In the genomic region with DNA sequence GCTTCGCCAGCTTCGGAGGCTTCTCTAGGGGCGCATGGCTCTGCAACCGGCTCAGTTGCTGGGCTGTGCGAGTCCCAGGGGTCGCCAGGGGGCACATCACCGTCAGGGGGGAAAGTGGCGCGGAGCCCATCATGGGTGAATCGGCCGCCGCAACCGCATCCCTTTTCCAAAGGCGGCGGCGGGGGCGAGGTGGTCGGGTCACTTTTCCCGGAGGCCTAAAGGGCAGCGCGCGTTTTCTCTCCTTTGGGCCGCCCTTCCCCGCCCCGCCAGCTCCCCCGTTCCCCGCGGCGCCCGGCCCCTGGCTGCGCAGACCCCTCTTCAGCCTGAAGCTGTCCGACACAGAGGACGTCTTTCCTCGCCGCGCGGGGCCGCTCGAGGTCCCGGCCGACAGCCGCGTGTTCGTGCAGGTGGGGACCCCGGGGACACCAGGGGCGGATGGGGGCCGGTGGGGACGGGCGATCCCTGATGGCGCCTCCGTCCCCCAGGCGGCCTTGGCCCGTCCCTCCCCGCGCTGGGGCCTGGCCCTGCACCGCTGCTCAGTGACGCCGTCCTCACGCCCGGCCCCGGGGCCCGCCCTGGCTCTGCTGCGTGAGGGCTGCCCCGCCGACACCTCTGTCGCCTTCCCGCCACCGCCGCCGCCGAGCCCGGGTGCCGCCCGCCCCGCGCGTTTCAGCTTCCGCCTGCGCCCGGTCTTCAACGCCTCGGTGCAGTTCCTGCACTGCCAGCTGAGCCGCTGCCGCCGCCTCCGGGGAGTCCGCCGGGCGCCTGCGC, we compare ENCODE assay signal across 1 cellular context.
A peak's percentile ranks its signal among the peaks of the same experiment; 100 is the strongest.
TF ChIP-seq lines count a peak whose summit lies in the region.

No MANE protein-coding gene starts in this region.

TF ChIP-seq in HepG2, 621 proteins besides CTCF, POLR2A, EP300 and RAD21 (continued from another document and continues in another):
- TF ChIP-seq ZBTB37 (CRISPR knock-in tag; IDR thresholded peaks at IDR 0.05), result no peak
- TF ChIP-seq ZSCAN9 (CRISPR knock-in tag; IDR thresholded peaks at IDR 0.05; ENCODE audit: borderline replicate concordance), result no peak
- TF ChIP-seq TOPORS (CRISPR knock-in tag; IDR thresholded peaks at IDR 0.05), result peak; percentile 37; the same call in 1 of the 2 replicates
- no peak for TF ChIP-seq NFE2 (CRISPR knock-in tag; IDR thresholded peaks at IDR 0.05)
- TF ChIP-seq KAT7 (CRISPR knock-in tag; IDR thresholded peaks at IDR 0.05; ENCODE audit: borderline replicate concordance), result no peak
- TF ChIP-seq SRY (CRISPR knock-in tag; IDR thresholded peaks at IDR 0.05), result no peak; the same call in 1 of the 2 replicates
- TF ChIP-seq, protein P1, sequence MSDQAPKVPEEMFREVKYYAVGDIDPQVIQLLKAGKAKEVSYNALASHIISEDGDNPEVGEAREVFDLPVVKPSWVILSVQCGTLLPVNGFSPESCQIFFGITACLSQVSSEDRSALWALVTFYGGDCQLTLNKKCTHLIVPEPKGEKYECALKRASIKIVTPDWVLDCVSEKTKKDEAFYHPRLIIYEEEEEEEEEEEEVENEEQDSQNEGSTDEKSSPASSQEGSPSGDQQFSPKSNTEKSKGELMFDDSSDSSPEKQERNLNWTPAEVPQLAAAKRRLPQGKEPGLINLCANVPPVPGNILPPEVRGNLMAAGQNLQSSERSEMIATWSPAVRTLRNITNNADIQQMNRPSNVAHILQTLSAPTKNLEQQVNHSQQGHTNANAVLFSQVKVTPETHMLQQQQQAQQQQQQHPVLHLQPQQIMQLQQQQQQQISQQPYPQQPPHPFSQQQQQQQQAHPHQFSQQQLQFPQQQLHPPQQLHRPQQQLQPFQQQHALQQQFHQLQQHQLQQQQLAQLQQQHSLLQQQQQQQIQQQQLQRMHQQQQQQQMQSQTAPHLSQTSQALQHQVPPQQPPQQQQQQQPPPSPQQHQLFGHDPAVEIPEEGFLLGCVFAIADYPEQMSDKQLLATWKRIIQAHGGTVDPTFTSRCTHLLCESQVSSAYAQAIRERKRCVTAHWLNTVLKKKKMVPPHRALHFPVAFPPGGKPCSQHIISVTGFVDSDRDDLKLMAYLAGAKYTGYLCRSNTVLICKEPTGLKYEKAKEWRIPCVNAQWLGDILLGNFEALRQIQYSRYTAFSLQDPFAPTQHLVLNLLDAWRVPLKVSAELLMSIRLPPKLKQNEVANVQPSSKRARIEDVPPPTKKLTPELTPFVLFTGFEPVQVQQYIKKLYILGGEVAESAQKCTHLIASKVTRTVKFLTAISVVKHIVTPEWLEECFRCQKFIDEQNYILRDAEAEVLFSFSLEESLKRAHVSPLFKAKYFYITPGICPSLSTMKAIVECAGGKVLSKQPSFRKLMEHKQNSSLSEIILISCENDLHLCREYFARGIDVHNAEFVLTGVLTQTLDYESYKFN (CRISPR knock-in tag; conservative IDR thresholded peaks at IDR 0.05), result no peak
- TF ChIP-seq ESRRA (CRISPR knock-in tag; IDR thresholded peaks at IDR 0.05; ENCODE audit: low read depth), result no peak; the same call in none of the 2 replicates
- peak; percentile 28; the same call in 1 of the 2 replicates for TF ChIP-seq ZBTB38 (CRISPR knock-in tag; IDR thresholded peaks at IDR 0.05)
- TF ChIP-seq NFKBIZ (CRISPR knock-in tag; IDR thresholded peaks at IDR 0.05), result no peak
- peak; percentile 15; the same call in 1 of the 2 replicates for TF ChIP-seq ZNF788 (CRISPR knock-in tag; IDR thresholded peaks at IDR 0.05; ENCODE audit: borderline replicate concordance)
- TF ChIP-seq FOSL1 (CRISPR knock-in tag; IDR thresholded peaks at IDR 0.05; ENCODE audit: borderline replicate concordance), result no peak
- 0 out of 2 replicates have a peak, but pooled peaks have one; percentile 55 for TF ChIP-seq MTA1 (CRISPR knock-in tag; IDR thresholded peaks at IDR 0.05; ENCODE audit: borderline replicate concordance)
- TF ChIP-seq CENPX (CRISPR knock-in tag; IDR thresholded peaks at IDR 0.05), result no peak
- TF ChIP-seq ZBTB46 (CRISPR knock-in tag; IDR thresholded peaks at IDR 0.05; ENCODE audit: borderline replicate concordance), result no peak
- no peak for TF ChIP-seq ZNF44 (CRISPR knock-in tag; IDR thresholded peaks at IDR 0.05)
- TF ChIP-seq, protein P2, sequence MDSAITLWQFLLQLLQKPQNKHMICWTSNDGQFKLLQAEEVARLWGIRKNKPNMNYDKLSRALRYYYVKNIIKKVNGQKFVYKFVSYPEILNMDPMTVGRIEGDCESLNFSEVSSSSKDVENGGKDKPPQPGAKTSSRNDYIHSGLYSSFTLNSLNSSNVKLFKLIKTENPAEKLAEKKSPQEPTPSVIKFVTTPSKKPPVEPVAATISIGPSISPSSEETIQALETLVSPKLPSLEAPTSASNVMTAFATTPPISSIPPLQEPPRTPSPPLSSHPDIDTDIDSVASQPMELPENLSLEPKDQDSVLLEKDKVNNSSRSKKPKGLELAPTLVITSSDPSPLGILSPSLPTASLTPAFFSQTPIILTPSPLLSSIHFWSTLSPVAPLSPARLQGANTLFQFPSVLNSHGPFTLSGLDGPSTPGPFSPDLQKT (CRISPR knock-in tag; IDR thresholded peaks at IDR 0.05; ENCODE audit: borderline replicate concordance), result no peak
- no peak for TF ChIP-seq ZNF230 (CRISPR knock-in tag; IDR thresholded peaks at IDR 0.05)
- TF ChIP-seq, protein P3, sequence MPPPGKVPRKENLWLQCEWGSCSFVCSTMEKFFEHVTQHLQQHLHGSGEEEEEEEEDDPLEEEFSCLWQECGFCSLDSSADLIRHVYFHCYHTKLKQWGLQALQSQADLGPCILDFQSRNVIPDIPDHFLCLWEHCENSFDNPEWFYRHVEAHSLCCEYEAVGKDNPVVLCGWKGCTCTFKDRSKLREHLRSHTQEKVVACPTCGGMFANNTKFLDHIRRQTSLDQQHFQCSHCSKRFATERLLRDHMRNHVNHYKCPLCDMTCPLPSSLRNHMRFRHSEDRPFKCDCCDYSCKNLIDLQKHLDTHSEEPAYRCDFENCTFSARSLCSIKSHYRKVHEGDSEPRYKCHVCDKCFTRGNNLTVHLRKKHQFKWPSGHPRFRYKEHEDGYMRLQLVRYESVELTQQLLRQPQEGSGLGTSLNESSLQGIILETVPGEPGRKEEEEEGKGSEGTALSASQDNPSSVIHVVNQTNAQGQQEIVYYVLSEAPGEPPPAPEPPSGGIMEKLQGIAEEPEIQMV (CRISPR knock-in tag; IDR thresholded peaks at IDR 0.05; ENCODE audit: low read depth), result no peak
- TF ChIP-seq, protein P4, sequence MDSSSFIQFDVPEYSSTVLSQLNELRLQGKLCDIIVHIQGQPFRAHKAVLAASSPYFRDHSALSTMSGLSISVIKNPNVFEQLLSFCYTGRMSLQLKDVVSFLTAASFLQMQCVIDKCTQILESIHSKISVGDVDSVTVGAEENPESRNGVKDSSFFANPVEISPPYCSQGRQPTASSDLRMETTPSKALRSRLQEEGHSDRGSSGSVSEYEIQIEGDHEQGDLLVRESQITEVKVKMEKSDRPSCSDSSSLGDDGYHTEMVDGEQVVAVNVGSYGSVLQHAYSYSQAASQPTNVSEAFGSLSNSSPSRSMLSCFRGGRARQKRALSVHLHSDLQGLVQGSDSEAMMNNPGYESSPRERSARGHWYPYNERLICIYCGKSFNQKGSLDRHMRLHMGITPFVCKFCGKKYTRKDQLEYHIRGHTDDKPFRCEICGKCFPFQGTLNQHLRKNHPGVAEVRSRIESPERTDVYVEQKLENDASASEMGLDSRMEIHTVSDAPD (CRISPR knock-in tag; IDR thresholded peaks at IDR 0.05), result no peak
- 0 out of 2 replicates have a peak, but pooled peaks have one; percentile 43 for TF ChIP-seq MTF2 (CRISPR knock-in tag; IDR thresholded peaks at IDR 0.05; ENCODE audit: borderline replicate concordance)
- no peak for TF ChIP-seq ZNF234 (CRISPR knock-in tag; conservative IDR thresholded peaks at IDR 0.05)
- TF ChIP-seq, protein P5, sequence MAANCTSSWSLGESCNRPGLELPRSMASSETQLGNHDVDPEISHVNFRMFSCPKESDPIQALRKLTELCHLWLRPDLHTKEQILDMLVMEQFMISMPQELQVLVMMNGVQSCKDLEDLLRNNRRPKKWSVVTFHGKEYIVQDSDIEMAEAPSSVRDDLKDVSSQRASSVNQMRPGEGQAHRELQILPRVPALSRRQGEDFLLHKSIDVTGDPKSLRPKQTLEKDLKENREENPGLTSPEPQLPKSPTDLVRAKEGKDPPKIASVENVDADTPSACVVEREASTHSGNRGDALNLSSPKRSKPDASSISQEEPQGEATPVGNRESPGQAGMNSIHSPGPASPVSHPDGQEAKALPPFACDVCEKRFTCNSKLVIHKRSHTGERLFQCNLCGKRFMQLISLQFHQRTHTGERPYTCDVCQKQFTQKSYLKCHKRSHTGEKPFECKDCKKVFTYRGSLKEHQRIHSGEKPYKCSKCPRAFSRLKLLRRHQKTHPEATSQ (CRISPR knock-in tag; IDR thresholded peaks at IDR 0.05; ENCODE audit: borderline replicate concordance), result no peak
- no peak for TF ChIP-seq SKIL (CRISPR knock-in tag; IDR thresholded peaks at IDR 0.05; ENCODE audit: borderline replicate concordance)
- no peak for TF ChIP-seq MED13 (CRISPR knock-in tag; IDR thresholded peaks at IDR 0.05)
- TF ChIP-seq, protein P6, sequence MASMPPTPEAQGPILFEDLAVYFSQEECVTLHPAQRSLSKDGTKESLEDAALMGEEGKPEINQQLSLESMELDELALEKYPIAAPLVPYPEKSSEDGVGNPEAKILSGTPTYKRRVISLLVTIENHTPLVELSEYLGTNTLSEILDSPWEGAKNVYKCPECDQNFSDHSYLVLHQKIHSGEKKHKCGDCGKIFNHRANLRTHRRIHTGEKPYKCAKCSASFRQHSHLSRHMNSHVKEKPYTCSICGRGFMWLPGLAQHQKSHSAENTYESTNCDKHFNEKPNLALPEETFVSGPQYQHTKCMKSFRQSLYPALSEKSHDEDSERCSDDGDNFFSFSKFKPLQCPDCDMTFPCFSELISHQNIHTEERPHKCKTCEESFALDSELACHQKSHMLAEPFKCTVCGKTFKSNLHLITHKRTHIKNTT (CRISPR knock-in tag; IDR thresholded peaks at IDR 0.05), result no peak
- no peak for TF ChIP-seq ZNF781 (CRISPR knock-in tag; IDR thresholded peaks at IDR 0.05; ENCODE audit: borderline replicate concordance, not compliant biosample characterization)
- TF ChIP-seq, protein P7, sequence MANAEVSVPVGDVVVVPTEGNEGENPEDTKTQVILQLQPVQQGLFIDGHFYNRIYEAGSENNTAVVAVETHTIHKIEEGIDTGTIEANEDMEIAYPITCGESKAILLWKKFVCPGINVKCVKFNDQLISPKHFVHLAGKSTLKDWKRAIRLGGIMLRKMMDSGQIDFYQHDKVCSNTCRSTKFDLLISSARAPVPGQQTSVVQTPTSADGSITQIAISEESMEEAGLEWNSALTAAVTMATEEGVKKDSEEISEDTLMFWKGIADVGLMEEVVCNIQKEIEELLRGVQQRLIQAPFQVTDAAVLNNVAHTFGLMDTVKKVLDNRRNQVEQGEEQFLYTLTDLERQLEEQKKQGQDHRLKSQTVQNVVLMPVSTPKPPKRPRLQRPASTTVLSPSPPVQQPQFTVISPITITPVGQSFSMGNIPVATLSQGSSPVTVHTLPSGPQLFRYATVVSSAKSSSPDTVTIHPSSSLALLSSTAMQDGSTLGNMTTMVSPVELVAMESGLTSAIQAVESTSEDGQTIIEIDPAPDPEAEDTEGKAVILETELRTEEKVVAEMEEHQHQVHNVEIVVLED (CRISPR knock-in tag; IDR thresholded peaks at IDR 0.05; ENCODE audit: borderline replicate concordance), result no peak
- no peak for TF ChIP-seq HBP1 (CRISPR knock-in tag; IDR thresholded peaks at IDR 0.05; ENCODE audit: low read depth)
- no peak for TF ChIP-seq SUZ12 (IDR thresholded peaks at IDR 0.05; ENCODE audit: low read depth, low read length)
- TF ChIP-seq SYNCRIP (IDR thresholded peaks at IDR 0.05; ENCODE audit: insufficient read depth, low read depth, low read length), result no peak
- TF ChIP-seq DNMT1 (CRISPR knock-in tag; IDR thresholded peaks at IDR 0.05), result peak; percentile 24; the same call in 1 of the 2 replicates
- TF ChIP-seq ZNF530 (CRISPR knock-in tag; IDR thresholded peaks at IDR 0.05; ENCODE audit: low read depth), result no peak
